In genomic region chr3:162366382-162366781, GRCh38 we compare ENCODE assay signal across 25 cellular contexts.
"Had no signal": no experiment of that assay in that cellular context is flagged by ENCODE, and none has a peak within 500 bp of the region (broad histone marks: within the 10 kb centered on the region; RNA-seq: fewer than 3 reads in every experiment).

No MANE protein-coding gene starts in this region.

- H3K4me3 ChIP-seq: K562, PC-9, SK-N-MC had no signal

- DNase-seq: activated B cell treated with CpG ODN at 0.5 μM for 24 hours; activated CD4-positive, alpha-beta memory T cell treated with anti-CD3 and anti-CD28 coated beads, Interleukin-2, amount 10 ng/mL, durations not matched to agents 7 days and 5 days; activated CD4-positive, alpha-beta T cell treated with anti-CD3 and anti-CD28 coated beads, Interleukin-2, amount 50 U/mL, for 1 hour; activated gamma-delta T cell; activated naive CD4-positive, alpha-beta T cell treated with anti-CD3 and anti-CD28 coated beads for 36 hours; activated T-cell treated with anti-CD3 and anti-CD28 coated beads for 4 hours; activated T-cell treated with anti-CD3 and anti-CD28 coated beads, Interleukin-2, amount 50 U/mL, for 48 hours; amygdala; Karpas-422; MM.1S; NCI-H1105; NCI-H1436; NCI-H1694 treated with DMSO at 0.1 percent for 48 hours; NCI-H2081 treated with DMSO at 0.1 percent for 48 hours; NCI-H446; NCI-H524; PC-9; T-cell; T-helper 2 cell; T1000 had no signal

- H3K4me2 ChIP-seq: PC-9 had no signal

- H3K27ac Mint-ChIP-seq: activated B cell treated with CpG ODN at 0.5 μM for 24 hours; activated CD4-positive, alpha-beta memory T cell treated with anti-CD3 and anti-CD28 coated beads, Interleukin-2, amount 10 ng/mL, durations not matched to agents 7 days and 5 days; activated naive CD4-positive, alpha-beta T cell treated with anti-CD3 and anti-CD28 coated beads for 36 hours; activated naive CD8-positive, alpha-beta T cell; activated T-helper 17 cell treated with anti-CD3 and anti-CD28 coated beads, Interleukin-2, amount 50 U/mL, for 72 hours; brain; T-cell had no signal

- H3K9me3 Mint-ChIP-seq: brain had no signal

- H3K4me1 Mint-ChIP-seq: activated B cell treated with CpG ODN at 0.5 μM for 24 hours; activated CD4-positive, alpha-beta memory T cell treated with anti-CD3 and anti-CD28 coated beads, Interleukin-2, amount 10 ng/mL, durations not matched to agents 7 days and 5 days; activated T-helper 17 cell treated with anti-CD3 and anti-CD28 coated beads, Interleukin-2, amount 50 U/mL, for 72 hours; T-cell had no signal

- ATAC-seq: activated T-helper 17 cell treated with anti-CD3 and anti-CD28 coated beads, Interleukin-2, amount 50 U/mL, for 72 hours; K562; T-cell had no signal

- H3K4me3 Mint-ChIP-seq: activated B cell treated with CpG ODN at 0.5 μM for 24 hours; activated CD4-positive, alpha-beta memory T cell treated with anti-CD3 and anti-CD28 coated beads, Interleukin-2, amount 10 ng/mL, durations not matched to agents 7 days and 5 days; activated naive CD4-positive, alpha-beta T cell treated with anti-CD3 and anti-CD28 coated beads for 36 hours; activated naive CD8-positive, alpha-beta T cell; activated T-helper 17 cell treated with anti-CD3 and anti-CD28 coated beads, Interleukin-2, amount 50 U/mL, for 72 hours; brain; T-cell had no signal

- H2AFZ ChIP-seq: PC-9 had no signal

- H3K27me3 Mint-ChIP-seq: activated B cell treated with CpG ODN at 0.5 μM for 24 hours; activated CD4-positive, alpha-beta memory T cell treated with anti-CD3 and anti-CD28 coated beads, Interleukin-2, amount 10 ng/mL, durations not matched to agents 7 days and 5 days; activated naive CD8-positive, alpha-beta T cell; activated T-helper 17 cell treated with anti-CD3 and anti-CD28 coated beads, Interleukin-2, amount 50 U/mL, for 72 hours; T-cell had no signal

- H3K27ac ChIP-seq: PC-9, SK-N-MC had no signal

- H3K36me3 Mint-ChIP-seq: activated naive CD8-positive, alpha-beta T cell; brain; T-cell had no signal
